8 cellular contexts compared by ENCODE assay signal in the genomic region with DNA sequence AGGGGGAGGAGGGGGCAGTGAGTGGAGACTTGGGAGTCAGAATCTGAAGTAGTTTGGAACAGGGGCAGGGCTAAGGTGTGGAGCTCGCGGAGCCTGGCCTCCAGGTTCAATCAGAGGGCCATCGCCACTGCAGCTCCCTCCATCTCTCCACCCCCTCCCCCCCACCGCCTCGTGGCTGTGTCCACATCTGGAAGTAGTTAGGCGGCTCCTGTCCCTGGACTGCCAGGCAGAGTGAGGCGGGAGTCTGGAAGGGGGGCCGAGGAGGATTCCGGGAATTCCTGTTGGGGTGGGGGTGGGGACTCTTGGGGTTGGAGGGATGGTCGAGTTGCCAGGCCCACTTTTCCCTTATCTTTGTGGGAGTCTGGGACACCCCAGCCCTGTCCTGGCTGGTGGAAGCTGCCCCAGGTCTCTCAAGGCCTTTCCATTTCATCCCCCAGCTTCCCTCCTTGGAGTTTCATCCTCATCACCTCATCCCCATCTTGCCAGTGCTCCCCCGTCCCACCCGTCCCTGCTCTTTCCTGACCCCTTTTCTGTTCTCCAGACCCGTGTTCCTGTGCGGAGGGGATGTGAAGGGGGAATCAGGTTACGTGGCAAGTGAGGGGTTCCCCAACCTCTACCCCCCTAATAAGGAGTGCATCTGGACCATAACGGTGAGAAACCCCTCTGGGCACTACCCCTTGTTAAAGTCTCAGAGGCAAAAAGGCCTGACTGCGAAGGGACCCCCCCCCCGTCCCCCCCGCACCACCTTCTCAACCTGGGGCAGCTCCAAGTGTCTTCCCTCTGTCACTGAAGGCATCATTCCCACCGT. TPM values are rescaled to one million over a fixed set of nuclear protein-coding genes. Genes with fewer than 3 reads are reported as not detected.
A peak's percentile ranks its signal among the peaks of the same experiment; 100 is the strongest.
DNase-seq lines count a peak whose midpoint lies in the region; ATAC-seq and TF ChIP-seq lines count a peak whose summit lies in the region.

No MANE protein-coding gene starts in this region.

- no peaks in the 10 kb centered on the region for H3K36me3 ChIP-seq in lower lobe of right lung
- no peaks in the 10 kb centered on the region for H3K36me3 ChIP-seq in uterus

- peak; percentile 88 for DNase-seq in Right ventricle myocardium inferior (ENCODE audit: missing footprints)
- DNase-seq in cardiac septum (ENCODE audit: low spot score): no peak
- DNase-seq in lower lobe of right lung: no peak
- peak; percentile 91 to 92 for DNase-seq in uterus
- DNase-seq in activated CD8-positive, alpha-beta memory T cell treated with anti-CD3 and anti-CD28 coated beads for 24 hours: no peak
- DNase-seq in NCI-H146 (lab: John Stamatoyannopoulos, UW): no peak
- no peak for DNase-seq in NCI-H446 (lab: John Stamatoyannopoulos, UW)

- peaks cover 39% of the 10 kb centered on the region for H3K27me3 Mint-ChIP-seq in brain

- H3K27me3 ChIP-seq in lower lobe of right lung (ENCODE audit: low read depth) (no peaks in the 10 kb centered on the region), uterus (no peaks in the 10 kb centered on the region)

- H3K27ac Mint-ChIP-seq in brain: peak overlapping the region; percentile 57 to 91 (median 66)

- no peaks in the 10 kb centered on the region for H3K36me3 Mint-ChIP-seq in brain

- H3K4me1 ChIP-seq in lower lobe of right lung (peaks cover 13% of the 10 kb centered on the region), uterus (peaks cover 0 to 11% of the 10 kb centered on the region in 2 donors)

- H3K9me3 ChIP-seq in lower lobe of right lung (no peaks in the 10 kb centered on the region), uterus (no peaks in the 10 kb centered on the region)

- intact Hi-C loops in Right ventricle myocardium inferior (cut with DNase I) (loop anchor here (1.0 kb wide), 1 partner anchor 16 kb away; no protein-coding TSS in a partner anchor), cardiac septum (cut with DNase I) (loop anchor here (2.0 kb wide), 1 partner anchor 14 kb away; no protein-coding TSS in a partner anchor), lower lobe of right lung (cut with DNase I) (no loop called here), uterus (cut with DNase I; ENCODE audit: low total_unique reads) (no loop called here)

- ATAC-seq in Right ventricle myocardium inferior (peak; percentile 68), lower lobe of right lung (peak; percentile 21 to 36)

- TF ChIP-seq POLR2A in uterus (IDR thresholded peaks at IDR 0.05): no peak

- no peaks in the 10 kb centered on the region for H3K9me3 Mint-ChIP-seq in brain

- H3K4me3 Mint-ChIP-seq in brain: peak overlapping the region; percentile 81 to 91 (median 85)

- H3K27ac ChIP-seq in lower lobe of right lung (peak overlapping the region; percentile 51), uterus (peak overlapping the region; percentile 83 to 94)

- no peak for TF ChIP-seq CTCF in brain (conservative IDR thresholded peaks at IDR 0.05)
- TF ChIP-seq CTCF in lower lobe of right lung (IDR thresholded peaks at IDR 0.05): no peak
- no peak for TF ChIP-seq CTCF in uterus (IDR thresholded peaks at IDR 0.05)

- H3K4me3 ChIP-seq in lower lobe of right lung (peak overlapping the region; percentile 71), uterus (peak overlapping the region; percentile 53 to 79)

- H3K4me1 Mint-ChIP-seq in brain: peaks cover 43% of the 10 kb centered on the region

RNA-seq across cellular contexts. Expression of gene PCOLCE, which starts 0.9 kb away (rescaled TPM):
- total RNA-seq in Right ventricle myocardium inferior (56.0 TPM), cardiac septum (39.5 TPM), lower lobe of right lung (75.2 TPM), uterus (100 to 1,000 TPM in 1 of 4 donors, 10 to 100 TPM in 2, 1 to 10 TPM in 1; 6.2 to 151 (median 57.8) TPM)
- polyA plus RNA-seq in brain (ENCODE audit: insufficient read depth, low read depth, low replicate concordance): 24.2 TPM

RNA-seq across cellular contexts. Expression of gene MOSPD3, which starts 9.2 kb away (rescaled TPM):
- total RNA-seq in Right ventricle myocardium inferior: 9.3 TPM
- 9.2 TPM for total RNA-seq in cardiac septum
- 47.9 TPM for polyA plus RNA-seq in brain (ENCODE audit: insufficient read depth, low read depth, low replicate concordance)
- 19.5 TPM for total RNA-seq in lower lobe of right lung
- 10 to 100 TPM in 2 of 4 donors, 1 to 10 TPM in 2; 1.3 to 35.3 (median 15.1) TPM for total RNA-seq in uterus

RNA-seq across cellular contexts. Expression of gene FBXO24, which starts 17.0 kb away (rescaled TPM):
- total RNA-seq in Right ventricle myocardium inferior: 0.41 TPM
- total RNA-seq in cardiac septum: 0.40 TPM
- 0.53 TPM for polyA plus RNA-seq in brain (ENCODE audit: insufficient read depth, low read depth, low replicate concordance)
- total RNA-seq in lower lobe of right lung: 0.74 TPM
- total RNA-seq in uterus: 1 to 10 TPM in 2 of 4 donors, not detected in 2; 2.9 to 4.9 TPM

RNA-seq across cellular contexts. Expression of gene LRCH4, which starts 17.2 kb away (rescaled TPM):
- total RNA-seq in Right ventricle myocardium inferior: 29.3 TPM
- total RNA-seq in cardiac septum: 25.8 TPM
- 32.4 TPM for polyA plus RNA-seq in brain (ENCODE audit: insufficient read depth, low read depth, low replicate concordance)
- 80.3 TPM for total RNA-seq in lower lobe of right lung
- 100 to 1,000 TPM in 1 of 4 donors, 10 to 100 TPM in 3; 11.5 to 179 (median 56.8) TPM for total RNA-seq in uterus

RNA-seq across cellular contexts. Expression of gene SAP25, which starts 29.4 kb away (rescaled TPM):
- 0.84 TPM for total RNA-seq in Right ventricle myocardium inferior
- total RNA-seq in cardiac septum: not detected
- 0.81 TPM for polyA plus RNA-seq in brain (ENCODE audit: insufficient read depth, low read depth, low replicate concordance)
- total RNA-seq in lower lobe of right lung: 10.6 TPM
- total RNA-seq in uterus: 1 to 10 TPM in 1 of 4 donors, under 1 TPM in 1, not detected in 2; 0.69 to 6.0 TPM

Comparison
In these comparisons a context has a peak if more than half of its experiments do, and no peak if none do; other contexts are left out.
1. DNase-seq: peak in Right ventricle myocardium inferior (single experiment) and uterus (2 of 2); none in cardiac septum (single experiment), lower lobe of right lung (single experiment), activated CD8-positive, alpha-beta memory T cell treated with anti-CD3 and anti-CD28 coated beads for 24 hours (single experiment), NCI-H146 (single experiment) and NCI-H446 (0 of 2).
2. intact Hi-C loops: an anchor here in Right ventricle myocardium inferior (1.0 kb wide) and cardiac septum (2.0 kb wide); none called in lower lobe of right lung and uterus.